ENCODE assay signal across 22 cellular contexts in genomic region chr10:17747883-17748550, GRCh38. TPM values are rescaled to one million over a fixed set of nuclear protein-coding genes. Genes with fewer than 3 reads are reported as not detected.
DNase-seq lines count a peak whose midpoint lies in the region; ATAC-seq, FAIRE-seq and TF ChIP-seq lines count a peak whose summit lies in the region.
"Had no signal": no experiment of that assay in that cellular context is flagged by ENCODE, and none has a peak within 500 bp of the region (broad histone marks: within the 10 kb centered on the region; RNA-seq: fewer than 3 reads in every experiment).

No MANE protein-coding gene starts in this region.

- POLR2A ChIA-PET in OCI-LY7 (lab: Charles Lee), result interaction anchor here (1.8 kb wide), 1 partner anchor 9 kb away, joined by 6 read pairs; no protein-coding TSS in a partner anchor

- H3K4me3 Mint-ChIP-seq in type B pancreatic cell, result no peak overlapping the region
- H3K4me3 Mint-ChIP-seq: activated naive CD4-positive, alpha-beta T cell treated with anti-CD3 and anti-CD28 coated beads, Interleukin-2, amount 10 ng/mL, durations not matched to agents 7 days and 5 days; GM23338; naive thymus-derived CD4-positive, alpha-beta T cell; stimulated activated naive CD8-positive, alpha-beta T cell treated with anti-CD3 and anti-CD28 coated beads, Interleukin-15, amount 100 ng/mL, for 72 hours had no signal

- TF ChIP-seq CTCF in right atrium auricular region (IDR thresholded peaks at IDR 0.05) (no peak), cardiac fibroblast (IDR thresholded peaks at IDR 0.05; ENCODE audit: low read depth, low read length) (no peak), type B pancreatic cell (conservative IDR thresholded peaks at IDR 0.05) (no peak), OCI-LY7 (conservative IDR thresholded peaks at IDR 0.05; ENCODE audit: low read length) (no peak)

- no peaks in the 10 kb centered on the region for H3K79me2 ChIP-seq in OCI-LY7 (ENCODE audit: insufficient read depth, low read depth, low read length)

- no peak for DNase-seq in Right ventricle myocardium superior
- DNase-seq in right atrium auricular region (ENCODE audit: low spot score), result no peak
- DNase-seq in cardiac fibroblast (ENCODE audit: low read depth in 2 of 2), result peak; percentile 57 to 73
- DNase-seq in kidney glomerular epithelial cell (lab: John Stamatoyannopoulos, UW), result peak; percentile 3
- DNase-seq in urothelium cell line (ENCODE audit: low spot score), result no peak
- DNase-seq in type B pancreatic cell (ENCODE audit: extremely low spot score, unreplicated experiment), result no peak
- DNase-seq in OCI-LY7 (ENCODE audit: low spot score), result no peak
- DNase-seq: ACHN; activated CD4-positive, alpha-beta T cell treated with anti-CD3 and anti-CD28 coated beads for 48 hours; activated CD8-positive, alpha-beta memory T cell treated with anti-CD3 and anti-CD28 coated beads, Interleukin-2, amount 50 U/mL, for 4 hours; activated naive CD4-positive, alpha-beta T cell treated with anti-CD3 and anti-CD28 coated beads, Interleukin-2, amount 10 ng/mL, durations not matched to agents 7 days and 5 days; effector CD4-positive, alpha-beta T cell; lower lobe of right lung; naive thymus-derived CD4-positive, alpha-beta T cell; NCI-H1436 treated with DMSO at 0.1 percent for 48 hours; SIG-M5; stimulated activated naive CD8-positive, alpha-beta T cell treated with anti-CD3 and anti-CD28 coated beads, Interleukin-15, amount 100 ng/mL, for 72 hours; T1000 had no signal

- H3K36me3 ChIP-seq in right atrium auricular region (no peaks in the 10 kb centered on the region), OCI-LY7 (ENCODE audit: insufficient read depth, low read length) (no peaks in the 10 kb centered on the region)
- H3K36me3 ChIP-seq: lower lobe of right lung, vagina had no signal

- H3K27ac ChIP-seq in right atrium auricular region (no peak overlapping the region), OCI-LY7 (ENCODE audit: low read depth, low read length, poor library complexity, severe bottlenecking) (no peak overlapping the region)
- H3K27ac ChIP-seq: lower lobe of right lung, vagina had no signal

- peak; percentile 85 for FAIRE-seq in urothelium cell line (lab: Jason Lieb, UNC)
- FAIRE-seq: frontal cortex had no signal

- H3K4me3 ChIP-seq in right atrium auricular region (no peak overlapping the region), cardiac fibroblast (replicated peaks in 1 of 2; ENCODE audit: low read depth in 2 of 2, low read length in 2 of 2) (no peak overlapping the region), OCI-LY7 (ENCODE audit: low read depth, low read length, poor library complexity, severe bottlenecking) (no peak overlapping the region)
- H3K4me3 ChIP-seq: GM23338, lower lobe of right lung, vagina had no signal

- H3K27ac Mint-ChIP-seq in type B pancreatic cell, result no peak overlapping the region
- H3K27ac Mint-ChIP-seq: activated naive CD4-positive, alpha-beta T cell treated with anti-CD3 and anti-CD28 coated beads, Interleukin-2, amount 10 ng/mL, durations not matched to agents 7 days and 5 days; GM23338; naive thymus-derived CD4-positive, alpha-beta T cell had no signal

- H3K36me3 Mint-ChIP-seq in type B pancreatic cell, result no peaks in the 10 kb centered on the region
- H3K36me3 Mint-ChIP-seq: activated naive CD4-positive, alpha-beta T cell treated with anti-CD3 and anti-CD28 coated beads, Interleukin-2, amount 10 ng/mL, durations not matched to agents 7 days and 5 days; naive thymus-derived CD4-positive, alpha-beta T cell had no signal

- no peaks in the 10 kb centered on the region for H3K9me3 ChIP-seq in right atrium auricular region
- H3K9me3 ChIP-seq in OCI-LY7 (ENCODE audit: low read length), result no peaks in the 10 kb centered on the region
- H3K9me3 ChIP-seq: lower lobe of right lung, vagina had no signal

- no peaks in the 10 kb centered on the region for H3K27me3 ChIP-seq in right atrium auricular region
- H3K27me3 ChIP-seq: vagina had no signal

- no peak overlapping the region for H2AFZ ChIP-seq in OCI-LY7 (ENCODE audit: low read length)
- H2AFZ ChIP-seq: GM23338 had no signal

- H3K4me2 ChIP-seq in OCI-LY7 (ENCODE audit: low read length), result no peak overlapping the region
- H3K4me2 ChIP-seq: GM23338 had no signal

- intact Hi-C loops in Right ventricle myocardium superior (cut with DNase I) (no loop called here), OCI-LY7 (cut with micrococcal nuclease; ENCODE audit: unreplicated experiment) (loop anchor here (10.0 kb wide), 1 partner anchor 467 kb away; no protein-coding TSS in a partner anchor)

- no peaks in the 10 kb centered on the region for H3K9me3 Mint-ChIP-seq in type B pancreatic cell
- H3K9me3 Mint-ChIP-seq: activated naive CD4-positive, alpha-beta T cell treated with anti-CD3 and anti-CD28 coated beads, Interleukin-2, amount 10 ng/mL, durations not matched to agents 7 days and 5 days; GM23338; naive thymus-derived CD4-positive, alpha-beta T cell; stimulated activated naive CD8-positive, alpha-beta T cell treated with anti-CD3 and anti-CD28 coated beads, Interleukin-15, amount 100 ng/mL, for 72 hours had no signal

- H3K9me2 ChIP-seq in OCI-LY7 (ENCODE audit: insufficient read depth, low read length), result no peaks in the 10 kb centered on the region

- no peaks in the 10 kb centered on the region for H4K20me1 ChIP-seq in OCI-LY7 (ENCODE audit: insufficient read depth, low read length)

- H3K4me1 ChIP-seq in right atrium auricular region, result peaks cover 0 to 1% of the 10 kb centered on the region in 2 donors
- peaks cover 13% of the 10 kb centered on the region for H3K4me1 ChIP-seq in OCI-LY7 (ENCODE audit: insufficient read depth, low read length, poor library complexity, severe bottlenecking)

- no TSS peak for BruUV-seq in OCI-LY7 (replicated peaks; lab: Mats Ljungman, UMichigan)

- ATAC-seq in Right ventricle myocardium superior (ENCODE audit: poor library complexity), result peak; percentile 38
- ATAC-seq in HG02642 (IDR thresholded peaks at IDR 0.05; ENCODE audit: poor library complexity, unreplicated experiment), result no peak
- ATAC-seq: GM23338; naive thymus-derived CD4-positive, alpha-beta T cell; stimulated activated naive CD8-positive, alpha-beta T cell treated with anti-CD3 and anti-CD28 coated beads, Interleukin-15, amount 100 ng/mL, for 72 hours had no signal

- H3K4me1 Mint-ChIP-seq in type B pancreatic cell (ENCODE audit: unreplicated experiment), result peaks cover 6% of the 10 kb centered on the region

- CTCF ChIA-PET in OCI-LY7 (lab: Charles Lee; ENCODE audit: unreplicated experiment), result interaction anchor here (0.6 kb wide), 1 partner anchor 157 kb away, joined by 5 read pairs; no protein-coding TSS in a partner anchor

- no peaks in the 10 kb centered on the region for H3K27me3 Mint-ChIP-seq in type B pancreatic cell
- H3K27me3 Mint-ChIP-seq: activated naive CD4-positive, alpha-beta T cell treated with anti-CD3 and anti-CD28 coated beads, Interleukin-2, amount 10 ng/mL, durations not matched to agents 7 days and 5 days; naive thymus-derived CD4-positive, alpha-beta T cell; stimulated activated naive CD8-positive, alpha-beta T cell treated with anti-CD3 and anti-CD28 coated beads, Interleukin-15, amount 100 ng/mL, for 72 hours had no signal

RNA-seq across cellular contexts. Expression of gene TMEM236, which starts 4.0 kb away (rescaled TPM):
- total RNA-seq in Right ventricle myocardium superior, result 0.43 TPM
- total RNA-seq in right atrium auricular region, result under 1 TPM; 0.41 to 0.90 TPM
- 11.6 and 14.7 TPM in 2 replicates for total RNA-seq in type B pancreatic cell (ENCODE audit: low replicate concordance)
- 0.05 TPM in 1 of 2 replicates, not detected in the other for total RNA-seq in OCI-LY7 (2014; rRNA removed; shearing (Covaris generic))
- total RNA-seq in OCI-LY7 (2022), result 0.06 TPM in 1 of 2 replicates, not detected in the other
- total RNA-seq: vagina had no signal

Comparison
In these comparisons a context has a peak if more than half of its experiments do, and no peak if none do; other contexts are left out.
1. DNase-seq: peak in cardiac fibroblast (2 of 2) and kidney glomerular epithelial cell (single experiment); none in Right ventricle myocardium superior (single experiment), right atrium auricular region (single experiment), urothelium cell line (single experiment), type B pancreatic cell (single experiment) and OCI-LY7 (single experiment).